In genomic region chr19:42880621-42881020, GRCh38 we compare ENCODE assay signal across 5 cellular contexts. TPM values are rescaled to one million over a fixed set of nuclear protein-coding genes. Genes with fewer than 3 reads are reported as not detected.
"Had no signal": no experiment of that assay in that cellular context is flagged by ENCODE, and none has a peak within 500 bp of the region (broad histone marks: within the 10 kb centered on the region; RNA-seq: fewer than 3 reads in every experiment).

No MANE protein-coding gene starts in this region.

RNA-seq across cellular contexts. Expression of gene PSG1, which starts 1.1 kb away (rescaled TPM):
- total RNA-seq: HepG2, HT-29, K562 had no signal
- polyA plus RNA-seq: HepG2, IgD-negative memory B cell, K562 had no signal

RNA-seq across cellular contexts. Expression of gene PSG6, which starts 37.1 kb away (rescaled TPM):
- total RNA-seq: HepG2, HT-29, HT1080, K562 had no signal
- polyA plus RNA-seq: HepG2, IgD-negative memory B cell, K562 had no signal

RNA-seq across cellular contexts. Expression of gene PSG7, which starts 56.4 kb away (rescaled TPM):
- total RNA-seq: HepG2, HT-29, K562 had no signal
- polyA plus RNA-seq: HepG2, IgD-negative memory B cell, K562 had no signal
